Comparison of ENCODE assay signal across 31 cellular contexts in genomic region chr2:228533156-228533555, GRCh38.
"Had no signal": no experiment of that assay in that cellular context is flagged by ENCODE, and none has a peak within 500 bp of the region (broad histone marks: within the 10 kb centered on the region; RNA-seq: fewer than 3 reads in every experiment).

No MANE protein-coding gene starts in this region.

- H3K4me3 ChIP-seq: PC-9, SJSA1 had no signal

- ATAC-seq: Panc1, T-helper 17 cell had no signal

- H3K9me2 ChIP-seq: SK-N-SH had no signal

- H2AFZ ChIP-seq: PC-9 had no signal

- H3K4me2 ChIP-seq: PC-9, SK-N-SH had no signal

- H3K27ac ChIP-seq: PC-9, RWPE1, SJSA1 had no signal

- H3K36me3 ChIP-seq: SJSA1 had no signal

- FAIRE-seq: RCC 7860 had no signal

- H3K4me1 ChIP-seq: SJSA1 had no signal

- H3K9ac ChIP-seq: SK-N-SH had no signal

- DNase-seq: NCI-H1048, NCI-H1092 treated with DMSO at 0.1 percent for 48 hours, NCI-H1105 treated with DMSO at 0.1 percent for 48 hours, NCI-H1417, NCI-H1436, NCI-H146, NCI-H1694, NCI-H187, NCI-H1930, NCI-H2029 treated with DMSO at 0.1 percent for 48 hours, NCI-H2081 treated with DMSO at 0.1 percent for 48 hours, NCI-H2107, NCI-H2171, NCI-H226, NCI-H446 treated with DMSO at 0.1 percent for 48 hours, NCI-H510A, NCI-H524, NCI-H526, NCI-H69, NCI-H748 treated with DMSO at 0.1 percent for 48 hours, NCI-H82, PC-9, Right ventricle myocardium superior, SHP77 treated with DMSO at 0.1 percent for 48 hours, SK-N-SH, SW 1271, T-helper 17 cell had no signal

- H3K27me3 ChIP-seq: SJSA1 had no signal
